ENCODE assay signal across 1 cellular context in the genomic region with DNA sequence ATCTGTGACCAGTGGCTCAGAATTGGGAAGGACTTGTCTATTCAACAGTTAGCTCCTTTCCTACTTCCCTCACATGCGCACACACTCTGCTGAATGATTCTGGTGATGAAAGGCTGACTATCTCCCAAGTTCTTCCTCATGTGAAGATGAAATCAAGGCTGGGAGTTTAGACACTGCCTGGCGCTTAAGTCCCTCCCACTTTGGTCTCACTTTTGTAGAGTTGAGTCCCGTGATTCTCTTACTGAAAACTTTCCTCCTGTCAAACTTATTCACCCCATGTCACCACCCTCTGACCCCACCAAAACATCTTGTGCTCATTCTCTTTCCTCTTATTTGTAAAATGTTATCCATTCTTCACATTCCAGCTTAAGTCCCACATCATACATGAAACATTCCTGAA.
TF ChIP-seq lines count a peak whose summit lies in the region.

No MANE protein-coding gene starts in this region.

TF ChIP-seq in IMR-90, 13 proteins besides CTCF, POLR2A, EP300 and RAD21:
- TF ChIP-seq MAZ (IDR thresholded peaks at IDR 0.05; ENCODE audit: borderline replicate concordance, low read depth, low read length), result no peak
- TF ChIP-seq, protein P1, sequence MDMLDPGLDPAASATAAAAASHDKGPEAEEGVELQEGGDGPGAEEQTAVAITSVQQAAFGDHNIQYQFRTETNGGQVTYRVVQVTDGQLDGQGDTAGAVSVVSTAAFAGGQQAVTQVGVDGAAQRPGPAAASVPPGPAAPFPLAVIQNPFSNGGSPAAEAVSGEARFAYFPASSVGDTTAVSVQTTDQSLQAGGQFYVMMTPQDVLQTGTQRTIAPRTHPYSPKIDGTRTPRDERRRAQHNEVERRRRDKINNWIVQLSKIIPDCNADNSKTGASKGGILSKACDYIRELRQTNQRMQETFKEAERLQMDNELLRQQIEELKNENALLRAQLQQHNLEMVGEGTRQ (IDR thresholded peaks at IDR 0.05; ENCODE audit: low read depth, low read length), result no peak
- no peak for TF ChIP-seq MAFK (IDR thresholded peaks at IDR 0.05; ENCODE audit: low read depth, low read length)
- TF ChIP-seq MXI1 (IDR thresholded peaks at IDR 0.05; ENCODE audit: borderline replicate concordance, low read depth, low read length), result no peak
- no peak for TF ChIP-seq FOS (IDR thresholded peaks at IDR 0.05; ENCODE audit: low read depth, low read length)
- no peak for TF ChIP-seq BHLHE40 (IDR thresholded peaks at IDR 0.05; ENCODE audit: low read depth, low read length)
- TF ChIP-seq CHD1 (IDR thresholded peaks at IDR 0.05; ENCODE audit: low read depth, low read length), result no peak
- TF ChIP-seq RFX5 (IDR thresholded peaks at IDR 0.05; ENCODE audit: low read depth, low read length), result no peak
- TF ChIP-seq CEBPB (IDR thresholded peaks at IDR 0.05; ENCODE audit: low read depth, low read length), result no peak
- TF ChIP-seq SMC3 (IDR thresholded peaks at IDR 0.05; ENCODE audit: low read depth, low read length), result no peak
- no peak for TF ChIP-seq NFE2L2 (IDR thresholded peaks at IDR 0.05; ENCODE audit: low read depth, low read length)
- TF ChIP-seq RCOR1 (IDR thresholded peaks at IDR 0.05; ENCODE audit: insufficient replicate concordance, low read length), result no peak
- TF ChIP-seq, protein P2, sequence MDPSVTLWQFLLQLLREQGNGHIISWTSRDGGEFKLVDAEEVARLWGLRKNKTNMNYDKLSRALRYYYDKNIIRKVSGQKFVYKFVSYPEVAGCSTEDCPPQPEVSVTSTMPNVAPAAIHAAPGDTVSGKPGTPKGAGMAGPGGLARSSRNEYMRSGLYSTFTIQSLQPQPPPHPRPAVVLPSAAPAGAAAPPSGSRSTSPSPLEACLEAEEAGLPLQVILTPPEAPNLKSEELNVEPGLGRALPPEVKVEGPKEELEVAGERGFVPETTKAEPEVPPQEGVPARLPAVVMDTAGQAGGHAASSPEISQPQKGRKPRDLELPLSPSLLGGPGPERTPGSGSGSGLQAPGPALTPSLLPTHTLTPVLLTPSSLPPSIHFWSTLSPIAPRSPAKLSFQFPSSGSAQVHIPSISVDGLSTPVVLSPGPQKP (IDR thresholded peaks at IDR 0.05; ENCODE audit: borderline replicate concordance, low read depth, low read length), result no peak
